ENCODE assay signal across 9 cellular contexts in genomic region chr10:75404023-75404334, GRCh38. TPM values are rescaled to one million over a fixed set of nuclear protein-coding genes. Genes with fewer than 3 reads are reported as not detected.
A peak's percentile ranks its signal among the peaks of the same experiment; 100 is the strongest.
DNase-seq lines count a peak whose midpoint lies in the region; ATAC-seq and TF ChIP-seq lines count a peak whose summit lies in the region.
"Had no signal": no experiment of that assay in that cellular context is flagged by ENCODE, and none has a peak within 500 bp of the region (broad histone marks: within the 10 kb centered on the region; RNA-seq: fewer than 3 reads in every experiment).

No MANE protein-coding gene starts in this region.

- H3K36me3 Mint-ChIP-seq in HFFc6 (ENCODE audit: low read depth) (no peaks in the 10 kb centered on the region; the same call in 1 of the 2 replicates), naive B cell (peaks cover 4 to 25% of the 10 kb centered on the region in 2 donors)
- peaks cover 47% of the 10 kb centered on the region for H3K36me3 Mint-ChIP-seq in dendritic cell treated with granulocyte-macrophage colony-stimulating factor and Interleukin-4, amounts not matched to agents 40 ng/mL and 50 ng/mL, for 4 days (ENCODE audit: low read depth)

- H3K27ac Mint-ChIP-seq in HFFc6 (no peak overlapping the region), naive B cell (no peak overlapping the region)
- H3K27ac Mint-ChIP-seq in dendritic cell treated with granulocyte-macrophage colony-stimulating factor and Interleukin-4, amounts not matched to agents 40 ng/mL and 50 ng/mL, for 4 days: no peak overlapping the region

- no peak for ATAC-seq in naive B cell (ENCODE audit: low read depth in 2 of 2)
- ATAC-seq in HG02571 (IDR thresholded peaks at IDR 0.05; ENCODE audit: unreplicated experiment): no peak
- ATAC-seq in GM18873 (IDR thresholded peaks at IDR 0.05; ENCODE audit: low FRiP score, unreplicated experiment): no peak

- H3K4me1 Mint-ChIP-seq in HFFc6 (ENCODE audit: low read depth): peaks cover 19% of the 10 kb centered on the region
- peaks cover 53% of the 10 kb centered on the region for H3K4me1 Mint-ChIP-seq in dendritic cell treated with granulocyte-macrophage colony-stimulating factor and Interleukin-4, amounts not matched to agents 40 ng/mL and 50 ng/mL, for 4 days (ENCODE audit: low read depth)
- H3K4me1 Mint-ChIP-seq in naive B cell: peaks cover 30 to 47% (median 35%) of the 10 kb centered on the region in 3 donors

- intact Hi-C loops in dendritic cell treated with granulocyte-macrophage colony-stimulating factor and Interleukin-4, amounts not matched to agents 40 ng/mL and 50 ng/mL, for 4 days (cut with micrococcal nuclease): loop anchor here (5.0 to 10.0 kb wide), 2 partner anchors 121 to 903 kb away; no protein-coding TSS in a partner anchor

- H3K27me3 Mint-ChIP-seq in HFFc6 (ENCODE audit: insufficient read depth): peaks cover 4% of the 10 kb centered on the region; the same call in 1 of the 2 replicates
- peaks cover 61% of the 10 kb centered on the region for H3K27me3 Mint-ChIP-seq in dendritic cell treated with granulocyte-macrophage colony-stimulating factor and Interleukin-4, amounts not matched to agents 40 ng/mL and 50 ng/mL, for 4 days
- H3K27me3 Mint-ChIP-seq in naive B cell: peaks cover 58 to 70% (median 63%) of the 10 kb centered on the region in 3 donors

- H3K4me3 Mint-ChIP-seq in HFFc6 (peak overlapping the region; percentile 98), naive B cell (peak overlapping the region in 6 of 8 donors; percentile 30 to 84 (median 60))
- H3K4me3 Mint-ChIP-seq in dendritic cell treated with granulocyte-macrophage colony-stimulating factor and Interleukin-4, amounts not matched to agents 40 ng/mL and 50 ng/mL, for 4 days: peak overlapping the region; percentile 83

- in situ Hi-C loops in ACHN (cut with HindIII; ENCODE audit: low pct_ligation_motif_present, low pct_unique_long_range_greater_than_20kb, low sequenced_read_pairs): no loop called here

- no peaks in the 10 kb centered on the region for H3K9me3 Mint-ChIP-seq in HFFc6
- H3K9me3 Mint-ChIP-seq in dendritic cell treated with granulocyte-macrophage colony-stimulating factor and Interleukin-4, amounts not matched to agents 40 ng/mL and 50 ng/mL, for 4 days: no peaks in the 10 kb centered on the region
- H3K9me3 Mint-ChIP-seq in naive B cell: peaks cover 2 to 7% (median 5%) of the 10 kb centered on the region in 7 donors

- DNase-seq in ACHN (peak; percentile 24), HFFc6 (no peak), naive B cell (no peak), NOMO-1 treated with dmso at 0.1 percent for 144 hours (lab: John Stamatoyannopoulos, UW; ENCODE audit: unreplicated experiment) (no peak)
- DNase-seq in activated CD8-positive, alpha-beta memory T cell treated with anti-CD3 and anti-CD28 coated beads for 24 hours: no peak

- no peak for TF ChIP-seq CTCF in HFFc6 (IDR thresholded peaks at IDR 0.05)

RNA-seq across cellular contexts. Expression of gene ZNF503, which starts 2.4 kb away (rescaled TPM):
- total RNA-seq in HFFc6 (2021; fragmentation: NEBNext Ultra II Directional; extraction: Animal tissue kit (Norgen Biotek cat#: 25700)): 10 to 100 TPM in 1 of 6 experiments, 1 to 10 TPM in 5; 9.1 to 15.9 (median 9.7) TPM
- polyA plus RNA-seq in naive B cell (ENCODE audit: low read depth in 6 of 6): not detected
- total RNA-seq: T-helper 1 cell treated with Interleukin-12 subunit alpha and Interleukin-12 subunit beta and Interleukin-4 antibody, amounts not matched to agents 30 ng/mL and 1 ng/mL, for 36 hours had no signal

RNA-seq across cellular contexts. Expression of gene LRMDA, which starts 27.4 kb away (rescaled TPM):
- total RNA-seq in HFFc6 (2021; fragmentation: NEBNext Ultra II Directional; extraction: Animal tissue kit (Norgen Biotek cat#: 25700)): under 1 TPM in 1 of 6 experiments, not detected in 5; 0.32 TPM
- 1 to 10 TPM in 1 of 6 donors, not detected in 5; 2.1 TPM for polyA plus RNA-seq in naive B cell (ENCODE audit: low read depth in 6 of 6)
- total RNA-seq: T-helper 1 cell treated with Interleukin-12 subunit alpha and Interleukin-12 subunit beta and Interleukin-4 antibody, amounts not matched to agents 30 ng/mL and 1 ng/mL, for 36 hours had no signal
